ENCODE assay signal across 8 cellular contexts in genomic region chr2:142130111-142131015, GRCh38. TPM values are rescaled to one million over a fixed set of nuclear protein-coding genes. Genes with fewer than 3 reads are reported as not detected.
DNase-seq lines count a peak whose midpoint lies in the region; ATAC-seq, FAIRE-seq and TF ChIP-seq lines count a peak whose summit lies in the region.

No MANE protein-coding gene starts in this region.

- BruUV-seq in K562 (replicated peaks; lab: Mats Ljungman, UMichigan): no TSS peak

- no peaks in the 10 kb centered on the region for H3K4me1 ChIP-seq in K562 (replicated peaks in 1 of 2; ENCODE audit: control insufficient read depth in 2 of 2, insufficient read depth in 2 of 2, low read length in 2 of 2)

- TF ChIP-seq CTCF in BJ (IDR thresholded peaks at IDR 0.05; ENCODE audit: insufficient read depth, low read depth, low read length): no peak
- no peak for TF ChIP-seq CTCF in K562 (IDR thresholded peaks at IDR 0.05 in 2 of 3, conservative IDR thresholded peaks at IDR 0.05 in 1 of 3; ENCODE audit: insufficient read depth in 2 of 3, low read depth in 1 of 3, low read length in 3 of 3)

- intact Hi-C loops in K562 (cut with micrococcal nuclease): no loop called here

- in situ Hi-C loops in K562 (cut with MboI): no loop called here

- H3K9me3 ChIP-seq in K562 (replicated peaks; ENCODE audit: control insufficient read depth, insufficient read depth, low read depth, low read length): no peaks in the 10 kb centered on the region

- H3K36me3 ChIP-seq in BJ (ENCODE audit: control insufficient read depth, insufficient read depth, low read length) (no peaks in the 10 kb centered on the region), K562 (ENCODE audit: control insufficient read depth, insufficient read depth, low read length) (no peaks in the 10 kb centered on the region)

- WGBS in K562 (ENCODE audit: insufficient coverage, low coverage, missing lambda C conversion rate): 6% methylated on average over 54 of the region's 69 CpGs

- no peaks in the 10 kb centered on the region for H4K20me1 ChIP-seq in K562 (replicated peaks; ENCODE audit: control insufficient read depth, insufficient read depth, low read length)

- peak overlapping the region; percentile 50 for H3K4me3 ChIP-seq in BJ (ENCODE audit: low read depth, low read length)
- H3K4me3 ChIP-seq in K562: no peak overlapping the region

- no peaks in the 10 kb centered on the region for H3K9me1 ChIP-seq in K562 (ENCODE audit: control insufficient read depth, insufficient read depth, low read length)

- CTCF ChIA-PET in BJ (lab: Yijun Ruan, JAX): interaction anchor here (0.9 to 3.8 kb wide), 3 partner anchors 10 to 17 kb away, joined by 3 to 24 read pairs (median 4); no protein-coding TSS in a partner anchor
- CTCF ChIA-PET in K562 (lab: Yijun Ruan, JAX; ENCODE audit: low intra/inter-chr PET ratio): no interaction called here

- no peak for TF ChIP-seq EP300 in K562 (IDR thresholded peaks at IDR 0.05; ENCODE audit: low read length)

- ATAC-seq in GM21360 (IDR thresholded peaks at IDR 0.05; ENCODE audit: unreplicated experiment) (peak; percentile 45), K562 (no peak), HG02973 (IDR thresholded peaks at IDR 0.05; ENCODE audit: unreplicated experiment) (no peak)

- no peaks in the 10 kb centered on the region for H3K79me2 ChIP-seq in K562 (ENCODE audit: control insufficient read depth, insufficient read depth, low read length)

- no peak overlapping the region for H3K4me2 ChIP-seq in K562 (ENCODE audit: insufficient read depth, low read length)

- H3K27me3 ChIP-seq in BJ (ENCODE audit: control insufficient read depth, insufficient read depth, low read length) (peaks cover 5% of the 10 kb centered on the region; the same call in 1 of the 2 replicates), K562 (ENCODE audit: control insufficient read depth in 2 of 2, insufficient read depth in 2 of 2, low read length in 2 of 2) (no peaks in the 10 kb centered on the region)

- POLR2A ChIA-PET in BJ (lab: Charles Lee): no interaction called here
- POLR2A ChIA-PET in K562 (lab: Yijun Ruan, JAX): interaction anchor here (0.7 kb wide), 1 partner anchor 63 kb away, joined by 3 read pairs; no protein-coding TSS in a partner anchor

- no peak for FAIRE-seq in K562 (lab: Jason Lieb, UNC)

- H3K27ac ChIP-seq in K562 (ENCODE audit: extremely low read depth, low read depth, low read length): no peak overlapping the region

- no peak for TF ChIP-seq RAD21 in K562 (CRISPR knock-in tag; conservative IDR thresholded peaks at IDR 0.05 in 1 of 2, IDR thresholded peaks at IDR 0.05 in 1 of 2)

- no peak overlapping the region for H3K9ac ChIP-seq in K562 (ENCODE audit: insufficient read depth in 1 of 2, low read depth in 2 of 2, low read length in 2 of 2)

- H2AFZ ChIP-seq in K562 (ENCODE audit: low read depth, low read length): no peak overlapping the region

- TF ChIP-seq POLR2A in K562 (conservative IDR thresholded peaks at IDR 0.05): no peak

- DNase-seq in BJ (ENCODE audit: low read depth) (no peak), NCI-H1694 (lab: John Stamatoyannopoulos, UW) (peak; percentile 27), K562 (ENCODE audit: extremely low read depth in 1 of 4, low spot score in 3 of 4) (no peak), hypothalamus (lab: John Stamatoyannopoulos, UW) (peak in 49 of 51 donors; percentile 15 to 91 (median 63)), renal cortical epithelial cell (ENCODE audit: low read depth) (peak; percentile 63), GOT3 (lab: John Stamatoyannopoulos, UW) (no peak)

TF ChIP-seq in K562, 482 proteins besides CTCF, POLR2A, EP300 and RAD21:
- TF ChIP-seq ZBTB11 (CRISPR knock-in tag; IDR thresholded peaks at IDR 0.05): peak in 1 of 3 experiments; percentile 58; a peak in 1 of 6 replicates
- TF ChIP-seq NFATC3 (IDR thresholded peaks at IDR 0.05): peak; percentile 91
- no peak for TF ChIP-seq POLR2AphosphoS5 (IDR thresholded peaks at IDR 0.05; ENCODE audit: control insufficient read depth, insufficient read depth, low read depth, low read length)
- TF ChIP-seq ZNF12 (CRISPR knock-in tag; IDR thresholded peaks at IDR 0.05): no peak
- no peak for TF ChIP-seq ZNF124 (CRISPR knock-in tag; IDR thresholded peaks at IDR 0.05)
- no peak for TF ChIP-seq GABPB2 (CRISPR knock-in tag; conservative IDR thresholded peaks at IDR 0.05)
- no peak for TF ChIP-seq VEZF1 (CRISPR knock-in tag; IDR thresholded peaks at IDR 0.05)

RNA-seq across cellular contexts. Expression of gene LRP1B, which starts 0.5 kb away (rescaled TPM):
- 0.04 and 0.11 TPM in 2 replicates for polyA plus RNA-seq in BJ (2011; rRNA removed)
- polyA minus RNA-seq in BJ (2011; rRNA and poly(A)+ RNA removed): 0.31 and 0.66 TPM in 2 replicates
- not detected in 2 replicates for total RNA-seq in K562 (2011; cell fraction: chromatin; rRNA removed; ENCODE audit: low replicate concordance)
- total RNA-seq in K562 (2011; cell fraction: nucleolus; rRNA removed): not detected in 2 replicates
- not detected in 2 replicates for total RNA-seq in K562 (2011; cell fraction: nucleoplasm; rRNA removed)
- not detected in 2 replicates for total RNA-seq in K562 (2014; rRNA removed)
- total RNA-seq in K562 (2014; rRNA removed; fragmentation: Illumina TruSeq; extraction: Trizol): not detected in 2 replicates
- total RNA-seq in K562 (2015; rRNA removed; fragmentation: Illumina TruSeq; extraction: Trizol): not detected in 2 replicates
- not detected in 2 replicates for total RNA-seq in K562 (2021)
- not detected in 2 replicates for polyA plus RNA-seq in K562 (2011; rRNA removed)
- not detected in 2 replicates for polyA plus RNA-seq in K562 (2011; cell fraction: cytosol; rRNA removed)
- not detected in 2 replicates for polyA plus RNA-seq in K562 (2011; cell fraction: nucleus; rRNA removed)
- polyA plus RNA-seq in K562 (2012): not detected in 2 replicates
- not detected in 2 replicates for polyA plus RNA-seq in K562 (2014; fragmentation: Illumina TruSeq; extraction: Trizol)
- polyA plus RNA-seq in K562 (2014; fragmentation: Nextera tagmentation; extraction: Ambion mirVana): not detected
- not detected in 2 replicates for polyA plus RNA-seq in K562 (2014; rRNA removed)
- not detected in 2 replicates for polyA minus RNA-seq in K562 (2011; rRNA and poly(A)+ RNA removed)
- not detected in 2 replicates for polyA minus RNA-seq in K562 (2011; cell fraction: cytosol; rRNA and poly(A)+ RNA removed)
- polyA minus RNA-seq in K562 (2011; cell fraction: nucleus; rRNA and poly(A)+ RNA removed): not detected in 2 replicates
- total RNA-seq in renal cortical epithelial cell: 0.17 and 4.3 TPM in 2 replicates

Comparison
In these comparisons a context has a peak if more than half of its experiments do, and no peak if none do; other contexts are left out.
1. DNase-seq: peak in NCI-H1694 (single experiment), hypothalamus (49 of 51) and renal cortical epithelial cell (single experiment); none in BJ (single experiment), K562 (0 of 4) and GOT3 (single experiment).